In the genomic region with DNA sequence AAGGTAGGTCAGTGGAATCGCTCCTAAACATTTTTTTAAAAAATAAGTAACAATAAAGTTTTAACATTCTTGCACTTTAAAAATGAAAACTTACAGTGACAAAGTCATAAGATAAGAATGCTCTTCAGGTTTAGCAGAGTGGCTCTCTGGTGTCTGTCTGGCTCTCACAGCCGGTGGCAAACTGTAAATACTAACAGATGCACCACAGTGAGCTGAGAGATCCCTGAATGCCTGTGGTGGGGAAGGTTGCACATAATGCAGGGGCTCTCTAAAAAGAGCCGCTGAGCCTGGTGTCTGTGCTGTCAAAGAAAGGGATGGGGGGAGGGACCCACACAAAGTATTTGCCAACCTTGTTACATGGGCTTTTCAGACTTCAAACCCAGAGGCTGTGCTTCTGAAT, we compare ENCODE assay signal across 1 cellular context.
TF ChIP-seq lines count a peak whose summit lies in the region.

No MANE protein-coding gene starts in this region.

TF ChIP-seq in WTC11, 78 proteins besides CTCF, POLR2A, EP300 and RAD21 (continued from another document):
- TF ChIP-seq, protein P1, sequence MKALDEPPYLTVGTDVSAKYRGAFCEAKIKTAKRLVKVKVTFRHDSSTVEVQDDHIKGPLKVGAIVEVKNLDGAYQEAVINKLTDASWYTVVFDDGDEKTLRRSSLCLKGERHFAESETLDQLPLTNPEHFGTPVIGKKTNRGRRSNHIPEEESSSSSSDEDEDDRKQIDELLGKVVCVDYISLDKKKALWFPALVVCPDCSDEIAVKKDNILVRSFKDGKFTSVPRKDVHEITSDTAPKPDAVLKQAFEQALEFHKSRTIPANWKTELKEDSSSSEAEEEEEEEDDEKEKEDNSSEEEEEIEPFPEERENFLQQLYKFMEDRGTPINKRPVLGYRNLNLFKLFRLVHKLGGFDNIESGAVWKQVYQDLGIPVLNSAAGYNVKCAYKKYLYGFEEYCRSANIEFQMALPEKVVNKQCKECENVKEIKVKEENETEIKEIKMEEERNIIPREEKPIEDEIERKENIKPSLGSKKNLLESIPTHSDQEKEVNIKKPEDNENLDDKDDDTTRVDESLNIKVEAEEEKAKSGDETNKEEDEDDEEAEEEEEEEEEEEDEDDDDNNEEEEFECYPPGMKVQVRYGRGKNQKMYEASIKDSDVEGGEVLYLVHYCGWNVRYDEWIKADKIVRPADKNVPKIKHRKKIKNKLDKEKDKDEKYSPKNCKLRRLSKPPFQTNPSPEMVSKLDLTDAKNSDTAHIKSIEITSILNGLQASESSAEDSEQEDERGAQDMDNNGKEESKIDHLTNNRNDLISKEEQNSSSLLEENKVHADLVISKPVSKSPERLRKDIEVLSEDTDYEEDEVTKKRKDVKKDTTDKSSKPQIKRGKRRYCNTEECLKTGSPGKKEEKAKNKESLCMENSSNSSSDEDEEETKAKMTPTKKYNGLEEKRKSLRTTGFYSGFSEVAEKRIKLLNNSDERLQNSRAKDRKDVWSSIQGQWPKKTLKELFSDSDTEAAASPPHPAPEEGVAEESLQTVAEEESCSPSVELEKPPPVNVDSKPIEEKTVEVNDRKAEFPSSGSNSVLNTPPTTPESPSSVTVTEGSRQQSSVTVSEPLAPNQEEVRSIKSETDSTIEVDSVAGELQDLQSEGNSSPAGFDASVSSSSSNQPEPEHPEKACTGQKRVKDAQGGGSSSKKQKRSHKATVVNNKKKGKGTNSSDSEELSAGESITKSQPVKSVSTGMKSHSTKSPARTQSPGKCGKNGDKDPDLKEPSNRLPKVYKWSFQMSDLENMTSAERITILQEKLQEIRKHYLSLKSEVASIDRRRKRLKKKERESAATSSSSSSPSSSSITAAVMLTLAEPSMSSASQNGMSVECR (CRISPR knock-in tag; IDR thresholded peaks at IDR 0.05; ENCODE audit: borderline replicate concordance) = no peak
- no peak for TF ChIP-seq RORB (CRISPR knock-in tag; IDR thresholded peaks at IDR 0.05)
- TF ChIP-seq, protein P2, sequence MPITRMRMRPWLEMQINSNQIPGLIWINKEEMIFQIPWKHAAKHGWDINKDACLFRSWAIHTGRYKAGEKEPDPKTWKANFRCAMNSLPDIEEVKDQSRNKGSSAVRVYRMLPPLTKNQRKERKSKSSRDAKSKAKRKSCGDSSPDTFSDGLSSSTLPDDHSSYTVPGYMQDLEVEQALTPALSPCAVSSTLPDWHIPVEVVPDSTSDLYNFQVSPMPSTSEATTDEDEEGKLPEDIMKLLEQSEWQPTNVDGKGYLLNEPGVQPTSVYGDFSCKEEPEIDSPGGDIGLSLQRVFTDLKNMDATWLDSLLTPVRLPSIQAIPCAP (CRISPR knock-in tag; IDR thresholded peaks at IDR 0.05) = no peak
- TF ChIP-seq, protein P3, sequence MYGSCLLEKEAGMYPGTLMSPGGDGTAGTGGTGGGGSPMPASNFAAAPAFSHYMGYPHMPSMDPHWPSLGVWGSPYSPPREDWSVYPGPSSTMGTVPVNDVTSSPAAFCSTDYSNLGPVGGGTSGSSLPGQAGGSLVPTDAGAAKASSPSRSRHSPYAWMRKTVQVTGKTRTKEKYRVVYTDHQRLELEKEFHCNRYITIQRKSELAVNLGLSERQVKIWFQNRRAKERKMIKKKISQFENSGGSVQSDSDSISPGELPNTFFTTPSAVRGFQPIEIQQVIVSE (CRISPR knock-in tag; IDR thresholded peaks at IDR 0.05; ENCODE audit: borderline replicate concordance) = no peak
- no peak for TF ChIP-seq KAT7 (CRISPR knock-in tag; IDR thresholded peaks at IDR 0.05; ENCODE audit: borderline replicate concordance)
- TF ChIP-seq MYBL2 (CRISPR knock-in tag; IDR thresholded peaks at IDR 0.05) = no peak
- TF ChIP-seq MXD4 (CRISPR knock-in tag; IDR thresholded peaks at IDR 0.05; ENCODE audit: borderline replicate concordance) = no peak
- TF ChIP-seq TP53 (CRISPR knock-in tag; IDR thresholded peaks at IDR 0.05) = no peak
- no peak for TF ChIP-seq TCF7 (CRISPR knock-in tag; IDR thresholded peaks at IDR 0.05; ENCODE audit: low read depth)
- TF ChIP-seq, protein P4, sequence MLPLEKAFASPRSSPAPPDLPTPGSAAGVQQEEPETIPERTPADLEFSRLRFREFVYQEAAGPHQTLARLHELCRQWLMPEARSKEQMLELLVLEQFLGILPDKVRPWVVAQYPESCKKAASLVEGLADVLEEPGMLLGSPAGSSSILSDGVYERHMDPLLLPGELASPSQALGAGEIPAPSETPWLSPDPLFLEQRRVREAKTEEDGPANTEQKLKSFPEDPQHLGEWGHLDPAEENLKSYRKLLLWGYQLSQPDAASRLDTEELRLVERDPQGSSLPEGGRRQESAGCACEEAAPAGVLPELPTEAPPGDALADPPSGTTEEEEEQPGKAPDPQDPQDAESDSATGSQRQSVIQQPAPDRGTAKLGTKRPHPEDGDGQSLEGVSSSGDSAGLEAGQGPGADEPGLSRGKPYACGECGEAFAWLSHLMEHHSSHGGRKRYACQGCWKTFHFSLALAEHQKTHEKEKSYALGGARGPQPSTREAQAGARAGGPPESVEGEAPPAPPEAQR (CRISPR knock-in tag; IDR thresholded peaks at IDR 0.05) = no peak
- TF ChIP-seq, protein P5, sequence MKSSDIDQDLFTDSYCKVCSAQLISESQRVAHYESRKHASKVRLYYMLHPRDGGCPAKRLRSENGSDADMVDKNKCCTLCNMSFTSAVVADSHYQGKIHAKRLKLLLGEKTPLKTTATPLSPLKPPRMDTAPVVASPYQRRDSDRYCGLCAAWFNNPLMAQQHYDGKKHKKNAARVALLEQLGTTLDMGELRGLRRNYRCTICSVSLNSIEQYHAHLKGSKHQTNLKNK (CRISPR knock-in tag; IDR thresholded peaks at IDR 0.05) = no peak
- TF ChIP-seq ETV6 (CRISPR knock-in tag; IDR thresholded peaks at IDR 0.05) = no peak
- TF ChIP-seq NR1H2 (CRISPR knock-in tag; IDR thresholded peaks at IDR 0.05) = no peak
- TF ChIP-seq, protein P6, sequence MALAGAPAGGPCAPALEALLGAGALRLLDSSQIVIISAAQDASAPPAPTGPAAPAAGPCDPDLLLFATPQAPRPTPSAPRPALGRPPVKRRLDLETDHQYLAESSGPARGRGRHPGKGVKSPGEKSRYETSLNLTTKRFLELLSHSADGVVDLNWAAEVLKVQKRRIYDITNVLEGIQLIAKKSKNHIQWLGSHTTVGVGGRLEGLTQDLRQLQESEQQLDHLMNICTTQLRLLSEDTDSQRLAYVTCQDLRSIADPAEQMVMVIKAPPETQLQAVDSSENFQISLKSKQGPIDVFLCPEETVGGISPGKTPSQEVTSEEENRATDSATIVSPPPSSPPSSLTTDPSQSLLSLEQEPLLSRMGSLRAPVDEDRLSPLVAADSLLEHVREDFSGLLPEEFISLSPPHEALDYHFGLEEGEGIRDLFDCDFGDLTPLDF (CRISPR knock-in tag; IDR thresholded peaks at IDR 0.05) = no peak
TF ChIP-seq in WTC11: peak in this region for 0.
